In the genomic region with DNA sequence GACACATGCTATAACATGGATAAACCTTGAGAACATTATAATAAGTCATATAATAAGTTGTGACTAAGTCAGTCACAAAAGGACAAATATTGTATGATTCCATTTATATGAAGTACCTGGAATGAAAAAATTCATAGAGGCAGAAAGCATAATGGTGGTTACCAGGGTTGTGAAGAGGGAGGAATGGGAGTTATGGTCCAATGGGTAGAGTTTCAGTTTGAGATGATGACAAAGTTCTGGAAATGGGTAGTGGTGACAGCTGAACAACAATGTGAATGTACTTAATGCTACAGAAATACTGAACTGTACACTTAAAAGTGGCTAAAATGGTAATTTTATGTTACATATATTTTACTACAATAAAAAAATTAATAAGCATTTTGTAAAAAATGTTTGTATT, we compare ENCODE assay signal across 20 cellular contexts. TPM values are rescaled to one million over a fixed set of nuclear protein-coding genes. Genes with fewer than 3 reads are reported as not detected.
A peak's percentile ranks its signal among the peaks of the same experiment; 100 is the strongest.
DNase-seq lines count a peak whose midpoint lies in the region; ATAC-seq, FAIRE-seq and TF ChIP-seq lines count a peak whose summit lies in the region.
"Had no signal": no experiment of that assay in that cellular context is flagged by ENCODE, and none has a peak within 500 bp of the region (broad histone marks: within the 10 kb centered on the region; RNA-seq: fewer than 3 reads in every experiment).

No MANE protein-coding gene starts in this region.

- TF ChIP-seq RAD21 in K562 (CRISPR knock-in tag; conservative IDR thresholded peaks at IDR 0.05 in 1 of 2, IDR thresholded peaks at IDR 0.05 in 1 of 2): no peak

- CTCF ChIA-PET in K562 (lab: Yijun Ruan, JAX; ENCODE audit: low intra/inter-chr PET ratio): no interaction called here
- CTCF ChIA-PET in HEK293T (lab: Yijun Ruan, JAX): no interaction called here

- H3K79me2 ChIP-seq in K562 (ENCODE audit: control insufficient read depth, insufficient read depth, low read length): peaks cover 60% of the 10 kb centered on the region

- TF ChIP-seq EP300 in K562 (IDR thresholded peaks at IDR 0.05; ENCODE audit: low read length): no peak

- H3K4me1 ChIP-seq in K562 (replicated peaks in 1 of 2; ENCODE audit: control insufficient read depth in 2 of 2, insufficient read depth in 2 of 2, low read length in 2 of 2) (peaks cover 3 to 13% of the 10 kb centered on the region in 2 experiments; a peak in 4 of 5 replicates), skeletal muscle satellite cell (ENCODE audit: control insufficient read depth, insufficient read depth, low read length) (peaks cover 27% of the 10 kb centered on the region)

- H3K9me3 ChIP-seq in K562 (replicated peaks; ENCODE audit: control insufficient read depth, insufficient read depth, low read depth, low read length) (no peaks in the 10 kb centered on the region), skeletal muscle satellite cell (replicated peaks; ENCODE audit: low read length) (no peaks in the 10 kb centered on the region)
- H3K9me3 ChIP-seq: prostate gland had no signal

- H2AFZ ChIP-seq in K562 (ENCODE audit: low read depth, low read length): no peak overlapping the region

- no peaks in the 10 kb centered on the region for H3K27me3 ChIP-seq in K562 (ENCODE audit: control insufficient read depth in 2 of 2, insufficient read depth in 2 of 2, low read length in 2 of 2)
- H3K27me3 ChIP-seq in skeletal muscle satellite cell (ENCODE audit: control insufficient read depth, insufficient read depth, low read length): no peaks in the 10 kb centered on the region

- H3K9me1 ChIP-seq in K562 (ENCODE audit: control insufficient read depth, insufficient read depth, low read length): no peaks in the 10 kb centered on the region

- no peak for FAIRE-seq in K562 (lab: Jason Lieb, UNC)
- FAIRE-seq: astrocyte, endometrium, H54 had no signal

- peak overlapping the region; percentile 67; the same call in 1 of the 3 replicates for H3K27ac ChIP-seq in K562 (ENCODE audit: extremely low read depth, low read depth, low read length)

- H3K4me3 ChIP-seq in K562 (no peak overlapping the region), skeletal muscle satellite cell (ENCODE audit: low read length) (no peak overlapping the region)
- H3K4me3 ChIP-seq: prostate gland, smooth muscle cell had no signal

- no peaks in the 10 kb centered on the region for H3K9me3 Mint-ChIP-seq in activated naive CD4-positive, alpha-beta T cell treated with anti-CD3 and anti-CD28 coated beads, Interleukin-2, amount 50 U/mL, for 72 hours
- H3K9me3 Mint-ChIP-seq: activated naive CD4-positive, alpha-beta T cell treated with anti-CD3 and anti-CD28 coated beads for 36 hours; neural crest cell had no signal

- POLR2A ChIA-PET in K562 (lab: Yijun Ruan, JAX): no interaction called here
- POLR2A ChIA-PET in HEK293T (lab: Yijun Ruan, JAX): no interaction called here

- BruUV-seq in K562 (replicated peaks; lab: Mats Ljungman, UMichigan): no TSS peak

- DNase-seq in DMS53 (lab: John Stamatoyannopoulos, UW) (peak; percentile 24), DMS53 treated with DMSO at 0.1 percent for 48 hours (lab: John Stamatoyannopoulos, UW; ENCODE audit: unreplicated experiment) (no peak), K562 (ENCODE audit: extremely low read depth in 1 of 4, low spot score in 3 of 4) (peak in 1 of 4 experiments; percentile 6), HUDEP-2 (lab: John Stamatoyannopoulos, UW; ENCODE audit: unreplicated experiment in 76 of 76) (no peak), HEK293T (ENCODE audit: extremely low spot score) (no peak)
- no peak for DNase-seq in activated naive CD4-positive, alpha-beta T cell treated with anti-CD3 and anti-CD28 coated beads, Interleukin-2, amount 50 U/mL, for 72 hours (ENCODE audit: low spot score in 2 of 2)
- DNase-seq: activated naive CD4-positive, alpha-beta T cell treated with anti-CD3 and anti-CD28 coated beads for 36 hours; DND-41; hippocampal formation; KG1; stimulated activated CD4-positive, alpha-beta T cell treated with anti-CD3 and anti-CD28 coated beads, Interleukin-4, amount 100 ng/mL, for 4 hours had no signal

- ATAC-seq in HG02610 (IDR thresholded peaks at IDR 0.05; ENCODE audit: unreplicated experiment): peak; percentile 49
- no peak for ATAC-seq in K562
- ATAC-seq in activated naive CD4-positive, alpha-beta T cell treated with anti-CD3 and anti-CD28 coated beads, Interleukin-2, amount 50 U/mL, for 72 hours: no peak

- H3K36me3 ChIP-seq in K562 (ENCODE audit: control insufficient read depth, insufficient read depth, low read length) (no peaks in the 10 kb centered on the region; the same call in 2 of the 3 replicates), skeletal muscle satellite cell (ENCODE audit: insufficient read depth, low read length) (no peaks in the 10 kb centered on the region)
- H3K36me3 ChIP-seq: prostate gland had no signal

- H3K9ac ChIP-seq in K562 (ENCODE audit: insufficient read depth in 1 of 2, low read depth in 2 of 2, low read length in 2 of 2) (no peak overlapping the region; a peak in 1 of 4 replicates), skeletal muscle satellite cell (ENCODE audit: low read depth, low read length) (peak overlapping the region; percentile 3)

- H3K36me3 Mint-ChIP-seq in activated naive CD4-positive, alpha-beta T cell treated with anti-CD3 and anti-CD28 coated beads, Interleukin-2, amount 50 U/mL, for 72 hours: no peaks in the 10 kb centered on the region
- H3K36me3 Mint-ChIP-seq: CD14-positive monocyte had no signal

- no peak for TF ChIP-seq CTCF in K562 (IDR thresholded peaks at IDR 0.05 in 2 of 3, conservative IDR thresholded peaks at IDR 0.05 in 1 of 3; ENCODE audit: insufficient read depth in 2 of 3, low read depth in 1 of 3, low read length in 3 of 3)

- intact Hi-C loops in K562 (cut with micrococcal nuclease): no loop called here

- in situ Hi-C loops in K562 (cut with MboI): no loop called here

- H3K4me2 ChIP-seq in K562 (ENCODE audit: insufficient read depth, low read length) (no peak overlapping the region), skeletal muscle satellite cell (ENCODE audit: low read length) (peak overlapping the region; percentile 11)
- H3K4me2 ChIP-seq: smooth muscle cell had no signal

- H4K20me1 ChIP-seq in K562 (replicated peaks; ENCODE audit: control insufficient read depth, insufficient read depth, low read length): 0 out of 2 replicates have a peak, but pooled peaks cover 4% of the 10 kb centered on the region

- no peak for TF ChIP-seq POLR2A in K562 (conservative IDR thresholded peaks at IDR 0.05)

- H3K27ac Mint-ChIP-seq in activated naive CD4-positive, alpha-beta T cell treated with anti-CD3 and anti-CD28 coated beads, Interleukin-2, amount 50 U/mL, for 72 hours: no peak overlapping the region
- H3K27ac Mint-ChIP-seq: activated naive CD4-positive, alpha-beta T cell treated with anti-CD3 and anti-CD28 coated beads for 36 hours; CD14-positive monocyte had no signal

TF ChIP-seq in K562, 482 proteins besides CTCF, POLR2A, EP300 and RAD21:
- TF ChIP-seq ZNF232 (CRISPR knock-in tag; IDR thresholded peaks at IDR 0.05) (no peak), IFI16 (CRISPR knock-in tag; IDR thresholded peaks at IDR 0.05) (no peak), ZFP36 (IDR thresholded peaks at IDR 0.05; ENCODE audit: low read depth, low read length, partially characterized antibody) (no peak), PHF21A (IDR thresholded peaks at IDR 0.05; ENCODE audit: borderline replicate concordance, low read depth) (no peak)

TF ChIP-seq in HEK293T, 16 proteins besides CTCF, POLR2A, EP300 and RAD21:
- TF ChIP-seq L3MBTL2 (conservative IDR thresholded peaks at IDR 0.05) (no peak), TARDBP (IDR thresholded peaks at IDR 0.05) (no peak), SUZ12 (IDR thresholded peaks at IDR 0.05) (no peak), HDGF (IDR thresholded peaks at IDR 0.05; ENCODE audit: borderline replicate concordance) (no peak), ARNT (IDR thresholded peaks at IDR 0.05) (no peak)

RNA-seq across cellular contexts. Expression of a gene that starts 49.7 kb away (rescaled TPM):
- 172 and 277 TPM in 2 replicates for total RNA-seq in K562 (2011; cell fraction: chromatin; rRNA removed; ENCODE audit: low replicate concordance)
- total RNA-seq in K562 (2011; cell fraction: nucleolus; rRNA removed): 94.2 and 97.4 TPM in 2 replicates
- total RNA-seq in K562 (2011; cell fraction: nucleoplasm; rRNA removed): 114 and 123 TPM in 2 replicates
- total RNA-seq in K562 (2014; rRNA removed) (34.9 and 39.5 TPM in 2 replicates), K562 (2014; rRNA removed; fragmentation: Illumina TruSeq; extraction: Trizol) (46.2 and 46.3 TPM in 2 replicates), K562 (2015; rRNA removed; fragmentation: Illumina TruSeq; extraction: Trizol) (44.6 and 45.4 TPM in 2 replicates), K562 (2021) (50.7 and 60.2 TPM in 2 replicates)
- polyA plus RNA-seq in K562 (2011; rRNA removed) (26.4 and 71.2 TPM in 2 replicates), K562 (2014; fragmentation: Illumina TruSeq; extraction: Trizol) (50.3 and 68.1 TPM in 2 replicates), K562 (2014; fragmentation: Nextera tagmentation; extraction: Ambion mirVana) (1 to 10 TPM; 2.1 to 2.6 TPM), K562 (2014; rRNA removed) (30.5 and 31.0 TPM in 2 replicates)
- polyA plus RNA-seq in K562 (2011; cell fraction: cytosol; rRNA removed): 26.0 and 47.6 TPM in 2 replicates
- 20.8 and 29.6 TPM in 2 replicates for polyA plus RNA-seq in K562 (2011; cell fraction: nucleus; rRNA removed)
- polyA plus RNA-seq in K562 (2012): 52.4 and 65.3 TPM in 2 replicates
- polyA minus RNA-seq in K562 (2011; rRNA and poly(A)+ RNA removed): 67.1 and 142 TPM in 2 replicates
- polyA minus RNA-seq in K562 (2011; cell fraction: cytosol; rRNA and poly(A)+ RNA removed): 34.9 and 59.8 TPM in 2 replicates
- polyA minus RNA-seq in K562 (2011; cell fraction: nucleus; rRNA and poly(A)+ RNA removed): 57.5 and 69.2 TPM in 2 replicates
- total RNA-seq in skeletal muscle satellite cell (2012; rRNA removed): 5.8 and 14.6 TPM in 2 replicates
- total RNA-seq in activated naive CD4-positive, alpha-beta T cell treated with anti-CD3 and anti-CD28 coated beads, Interleukin-2, amount 50 U/mL, for 72 hours: 10 to 100 TPM; 12.4 to 13.6 TPM
